Comparison of ENCODE assay signal across 28 cellular contexts in genomic region chr1:112297536-112297935, GRCh38.
DNase-seq lines count a peak whose midpoint lies in the region; ATAC-seq, FAIRE-seq and TF ChIP-seq lines count a peak whose summit lies in the region.
"Had no signal": no experiment of that assay in that cellular context is flagged by ENCODE, and none has a peak within 500 bp of the region (broad histone marks: within the 10 kb centered on the region; RNA-seq: fewer than 3 reads in every experiment).

No MANE protein-coding gene starts in this region.

- DNase-seq in COLO829 (ENCODE audit: low spot score) (peak; percentile 43), HT1080 (ENCODE audit: low read depth) (peak; percentile 24), choroid plexus epithelial cell (ENCODE audit: low read depth) (peak; percentile 11), iris pigment epithelial cell (ENCODE audit: low read depth) (peak; percentile 31), NCI-H526 treated with DMSO at 0.1 percent for 48 hours (lab: John Stamatoyannopoulos, UW) (no peak), H54 (ENCODE audit: insufficient read length, low spot score) (no peak), caudate nucleus (lab: John Stamatoyannopoulos, UW) (no peak)
- DNase-seq: activated CD4-positive, alpha-beta T cell treated with anti-CD3 and anti-CD28 coated beads for 4 hours; activated gamma-delta T cell treated with Interleukin-2 at 50 U/mL for 16 hours; activated naive CD8-positive, alpha-beta T cell treated with anti-CD3 and anti-CD28 coated beads, Interleukin-2, amount 10 ng/mL, durations not matched to agents 7 days and 5 days; activated T-cell treated with anti-CD3 and anti-CD28 coated beads, Interleukin-2, amount 50 U/mL, for 24 hours; central memory CD4-positive, alpha-beta T cell; esophagus squamous epithelium; H7; hypothalamus; Karpas-422; left colon; NCI-H226; nephron progenitor cell; stimulated activated CD4-positive, alpha-beta T cell treated with anti-CD3 and anti-CD28 coated beads, Interleukin-15, amount 100 ng/mL, for 24 hours; T-helper 9 cell; transverse colon had no signal

- no peak for TF ChIP-seq POLR2A in H54 (IDR thresholded peaks at IDR 0.05; ENCODE audit: low read depth, low read length)

- ATAC-seq in HG03571 (IDR thresholded peaks at IDR 0.05; ENCODE audit: unreplicated experiment), result no peak
- ATAC-seq: HepG2; left colon; stimulated activated effector memory CD8-positive, alpha-beta T cell treated with anti-CD3 and anti-CD28 coated beads, Interleukin-12 subunit alpha, Interleukin-12 subunit beta, amount 100 ng/mL, for 72 hours had no signal

- no peak for TF ChIP-seq CTCF in choroid plexus epithelial cell (conservative IDR thresholded peaks at IDR 0.05; ENCODE audit: low read depth, low read length)

- no peak overlapping the region for H3K27ac ChIP-seq in caudate nucleus (ENCODE audit: low read depth, low read length)
- H3K27ac ChIP-seq: ascending aorta, esophagus squamous epithelium, transverse colon, VCaP had no signal

- H3K4me3 ChIP-seq in choroid plexus epithelial cell (ENCODE audit: low read depth, low read length), result no peak overlapping the region
- H3K4me3 ChIP-seq: ascending aorta, esophagus squamous epithelium, transverse colon had no signal

- FAIRE-seq in H54 (lab: Jason Lieb, UNC), result no peak
- FAIRE-seq: GM12891, HepG2 had no signal

Comparison
In these comparisons a context has a peak if more than half of its experiments do, and no peak if none do; other contexts are left out.
1. DNase-seq: peak in COLO829 (single experiment), HT1080 (single experiment), choroid plexus epithelial cell (single experiment) and iris pigment epithelial cell (single experiment); none in NCI-H526 treated with DMSO at 0.1 percent for 48 hours (single experiment), H54 (single experiment) and caudate nucleus (0 of 61).